ENCODE assay signal across 9 cellular contexts in the genomic region with DNA sequence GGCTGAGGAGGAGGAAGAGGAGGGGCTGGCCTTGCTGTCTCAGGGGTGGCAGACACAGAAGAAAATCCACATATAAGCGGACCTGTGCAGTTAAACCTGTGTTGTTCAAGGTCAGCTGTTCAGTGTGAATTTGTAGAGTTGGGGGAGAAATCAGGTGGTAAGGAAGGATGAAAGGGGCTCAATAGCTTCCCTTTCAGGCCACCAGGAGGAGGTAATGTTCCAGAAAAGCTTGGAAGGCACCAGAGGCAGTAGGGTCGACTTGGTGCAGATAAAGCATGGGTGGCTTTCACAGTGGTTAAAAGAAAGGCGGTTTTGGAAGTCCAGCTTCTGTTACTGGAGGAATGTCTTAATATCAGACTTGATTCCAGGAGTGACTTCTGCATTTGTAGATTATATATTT.
DNase-seq lines count a peak whose midpoint lies in the region; ATAC-seq and TF ChIP-seq lines count a peak whose summit lies in the region.
"Had no signal": no experiment of that assay in that cellular context is flagged by ENCODE, and none has a peak within 500 bp of the region (broad histone marks: within the 10 kb centered on the region; RNA-seq: fewer than 3 reads in every experiment).

No MANE protein-coding gene starts in this region.

- intact Hi-C loops in head of caudate nucleus (cut with DNase I) = no loop called here

- H3K27me3 ChIP-seq in brain microvascular endothelial cell (replicated peaks) (no peaks in the 10 kb centered on the region), smooth muscle cell (ENCODE audit: low read depth) (no peaks in the 10 kb centered on the region)

- no peak overlapping the region for H2AFZ ChIP-seq in smooth muscle cell (ENCODE audit: low read depth)

- TF ChIP-seq CTCF in brain microvascular endothelial cell (IDR thresholded peaks at IDR 0.05; ENCODE audit: low read depth, low read length, missing control alignments) = peak; percentile 75
- peak; percentile 51 for TF ChIP-seq CTCF in smooth muscle cell (IDR thresholded peaks at IDR 0.05; ENCODE audit: borderline replicate concordance, insufficient read depth, poor library complexity, severe bottlenecking)

- in situ Hi-C loops in brain microvascular endothelial cell (cut with HindIII; ENCODE audit: low pct_ligation_motif_present, low sequenced_read_pairs) = no loop called here

- H3K9ac ChIP-seq in smooth muscle cell (ENCODE audit: low read depth) = no peak overlapping the region

- no peaks in the 10 kb centered on the region for H3K36me3 ChIP-seq in brain microvascular endothelial cell (replicated peaks)
- no peaks in the 10 kb centered on the region for H3K36me3 ChIP-seq in smooth muscle cell (ENCODE audit: low read depth)

- H4K20me1 ChIP-seq in smooth muscle cell (ENCODE audit: low read depth) = no peaks in the 10 kb centered on the region

- no peak for ATAC-seq in HG02678 (IDR thresholded peaks at IDR 0.05; ENCODE audit: unreplicated experiment)
- ATAC-seq in GM21381 (IDR thresholded peaks at IDR 0.05; ENCODE audit: unreplicated experiment) = no peak

- H3K4me1 ChIP-seq in smooth muscle cell (ENCODE audit: low read depth) = no peaks in the 10 kb centered on the region

- H3K4me2 ChIP-seq in smooth muscle cell = no peak overlapping the region

- 26% methylated on average over 3 of the region's 3 CpGs for WGBS in smooth muscle cell (ENCODE audit: low lambda C conversion rate)

- H3K27ac ChIP-seq in brain microvascular endothelial cell (no peak overlapping the region), smooth muscle cell (ENCODE audit: low read depth) (no peak overlapping the region)

- H3K9me3 ChIP-seq in smooth muscle cell (replicated peaks; ENCODE audit: low read depth) = no peaks in the 10 kb centered on the region

- H3K79me2 ChIP-seq in smooth muscle cell (ENCODE audit: low read depth) = no peaks in the 10 kb centered on the region

- H3F3A ChIP-seq in smooth muscle cell (ENCODE audit: low read depth) = no peaks in the 10 kb centered on the region

- DNase-seq in NCI-H524 (lab: John Stamatoyannopoulos, UW) (peak; percentile 47 to 58), NCI-H524 treated with DMSO at 0.1 percent for 48 hours (lab: John Stamatoyannopoulos, UW) (no peak), MV-4-11 (lab: John Stamatoyannopoulos, UW) (peak; percentile 3), brain microvascular endothelial cell (peak; percentile 45), smooth muscle cell (lab: John Stamatoyannopoulos, UW; ENCODE audit: unreplicated experiment) (no peak), head of caudate nucleus (no peak)
- DNase-seq: CD4-positive, CD25-positive, alpha-beta regulatory T cell had no signal

- H3K4me3 ChIP-seq in brain microvascular endothelial cell (ENCODE audit: low read depth, low read length) = no peak overlapping the region
- no peak overlapping the region for H3K4me3 ChIP-seq in smooth muscle cell

Comparison
In these comparisons a context has a peak if more than half of its experiments do, and no peak if none do; other contexts are left out.
1. DNase-seq: peak in NCI-H524 (2 of 2), MV-4-11 (single experiment) and brain microvascular endothelial cell (single experiment); none in NCI-H524 treated with DMSO at 0.1 percent for 48 hours (single experiment), smooth muscle cell (single experiment) and head of caudate nucleus (0 of 42).